Comparison of ENCODE assay signal across 14 cellular contexts in genomic region chr4:48970471-48970921, GRCh38. TPM values are rescaled to one million over a fixed set of nuclear protein-coding genes. Genes with fewer than 3 reads are reported as not detected.
A peak's percentile ranks its signal among the peaks of the same experiment; 100 is the strongest.
DNase-seq lines count a peak whose midpoint lies in the region; ATAC-seq and TF ChIP-seq lines count a peak whose summit lies in the region.
"Had no signal": no experiment of that assay in that cellular context is flagged by ENCODE, and none has a peak within 500 bp of the region (broad histone marks: within the 10 kb centered on the region; RNA-seq: fewer than 3 reads in every experiment).

No MANE protein-coding gene starts in this region.

- no peak for TF ChIP-seq CTCF in IMR-90 (conservative IDR thresholded peaks at IDR 0.05; ENCODE audit: low read depth, low read length)
- TF ChIP-seq CTCF in astrocyte of the spinal cord (IDR thresholded peaks at IDR 0.05; ENCODE audit: low read depth, low read length), result no peak
- no peak for TF ChIP-seq CTCF in CD8-positive, alpha-beta T cell (IDR thresholded peaks at IDR 0.05)

- H3K18ac ChIP-seq in IMR-90 (ENCODE audit: low read depth, low read length) (no peak overlapping the region), mesendoderm (ENCODE audit: low read length) (no peak overlapping the region)

- H3K4me3 ChIP-seq in IMR-90 (ENCODE audit: insufficient read depth, low read depth, low read length) (no peak overlapping the region), astrocyte of the spinal cord (ENCODE audit: low read depth, low read length) (no peak overlapping the region), mesendoderm (ENCODE audit: low read length) (no peak overlapping the region)
- H3K4me3 ChIP-seq in CD8-positive, alpha-beta T cell (ENCODE audit: low read depth, low read length), result no peak overlapping the region
- H3K4me3 ChIP-seq: coronary artery, Peyer's patch, upper lobe of left lung had no signal

- no peak overlapping the region for H2AK9ac ChIP-seq in IMR-90 (replicated peaks; ENCODE audit: low read depth, low read length, poor library complexity)

- peaks cover 9% of the 10 kb centered on the region for H3K9me1 ChIP-seq in IMR-90 (ENCODE audit: insufficient read depth, low read length)

- peak; percentile 11; the same call in 1 of the 2 replicates for ATAC-seq in IMR-90 (ENCODE audit: low read depth)
- no peak for ATAC-seq in left cardiac atrium
- no peak for ATAC-seq in CD8-positive, alpha-beta T cell

- intact Hi-C loops in IMR-90 (cut with micrococcal nuclease), result no loop called here
- intact Hi-C loops in left cardiac atrium (cut with DNase I), result no loop called here
- intact Hi-C loops in CD8-positive, alpha-beta T cell (cut with DNase I, micrococcal nuclease), result no loop called here

- peaks cover 4% of the 10 kb centered on the region for H3K27me3 Mint-ChIP-seq in CD8-positive, alpha-beta T cell (ENCODE audit: low read depth)

- H3K14ac ChIP-seq in IMR-90 (replicated peaks; ENCODE audit: low read depth, low read length), result no peak overlapping the region

- H3K4me2 ChIP-seq in IMR-90 (ENCODE audit: low read depth, low read length) (no peak overlapping the region), mesendoderm (ENCODE audit: low read length) (no peak overlapping the region)

- dilution Hi-C loops in IMR-90 (cut with HindIII; ENCODE audit: low sequenced_read_pairs, unreplicated experiment), result no loop called here

- no peaks in the 10 kb centered on the region for H3K36me3 ChIP-seq in IMR-90 (ENCODE audit: control insufficient read depth, insufficient read depth, low read length)
- no peaks in the 10 kb centered on the region for H3K36me3 ChIP-seq in CD8-positive, alpha-beta T cell (ENCODE audit: insufficient read depth, low read length)
- no peaks in the 10 kb centered on the region for H3K36me3 ChIP-seq in mesendoderm (ENCODE audit: control insufficient read depth, insufficient read depth, low read length)
- H3K36me3 ChIP-seq: Peyer's patch, upper lobe of left lung had no signal

- no peak overlapping the region for H3K9ac ChIP-seq in IMR-90 (ENCODE audit: low read depth, low read length)
- no peak overlapping the region for H3K9ac ChIP-seq in mesendoderm (ENCODE audit: low read length)

- H2BK120ac ChIP-seq in IMR-90 (ENCODE audit: low read depth, low read length) (no peak overlapping the region), mesendoderm (ENCODE audit: low read depth, low read length) (no peak overlapping the region)

- H3K27me3 ChIP-seq in IMR-90 (ENCODE audit: control insufficient read depth, insufficient read depth, low read length) (peaks cover 8% of the 10 kb centered on the region), mesendoderm (ENCODE audit: insufficient read depth, low read length, poor library complexity) (no peaks in the 10 kb centered on the region)
- H3K27me3 ChIP-seq in CD8-positive, alpha-beta T cell (ENCODE audit: insufficient read depth, low read length), result no peaks in the 10 kb centered on the region
- H3K27me3 ChIP-seq: Peyer's patch, upper lobe of left lung had no signal

- H2BK15ac ChIP-seq in IMR-90 (ENCODE audit: low read depth, low read length), result no peak overlapping the region
- H2BK15ac ChIP-seq in mesendoderm (replicated peaks; ENCODE audit: low read depth), result no peak overlapping the region

- no peaks in the 10 kb centered on the region for H3K36me3 Mint-ChIP-seq in CD8-positive, alpha-beta T cell
- H3K36me3 Mint-ChIP-seq: IgD-negative memory B cell had no signal

- H3K27ac ChIP-seq in IMR-90 (ENCODE audit: insufficient read depth, low read length) (no peak overlapping the region), mesendoderm (ENCODE audit: low read depth, low read length) (no peak overlapping the region)
- H3K27ac ChIP-seq in CD8-positive, alpha-beta T cell (ENCODE audit: low read depth, low read length), result no peak overlapping the region
- H3K27ac ChIP-seq: coronary artery, Peyer's patch, upper lobe of left lung had no signal

- no peak overlapping the region for H4K5ac ChIP-seq in IMR-90 (ENCODE audit: low read depth, low read length)
- no peak overlapping the region for H4K5ac ChIP-seq in mesendoderm (ENCODE audit: low read length)

- POLR2A ChIA-PET in IMR-90 (lab: Charles Lee; ENCODE audit: unreplicated experiment), result no interaction called here
- POLR2A ChIA-PET in CD8-positive, alpha-beta T cell (lab: Charles Lee), result no interaction called here

- H4K8ac ChIP-seq in IMR-90 (ENCODE audit: low read depth in 2 of 2, low read length in 2 of 2), result no peak overlapping the region
- H4K8ac ChIP-seq in mesendoderm (ENCODE audit: low read depth, low read length), result no peak overlapping the region

- peak overlapping the region; percentile 2 for H2AFZ ChIP-seq in IMR-90 (replicated peaks; ENCODE audit: low read length, poor library complexity)

- no peaks in the 10 kb centered on the region for H4K20me1 ChIP-seq in IMR-90 (ENCODE audit: insufficient read depth, low read length)

- WGBS in IMR-90 (ENCODE audit: extremely low coverage in 2 of 2, insufficient read length in 1 of 2), 2 experiments, result 0% methylated on average over 1 of the region's 3 CpGs; no CpG with 5 or more reads in 1 of the 2 experiments
- no CpG with 5 or more reads among the region's 3 CpGs for WGBS in mesendoderm (ENCODE audit: extremely low coverage, insufficient coverage, low lambda C conversion rate)

- no peaks in the 10 kb centered on the region for H3K79me2 ChIP-seq in mesendoderm (ENCODE audit: control insufficient read depth, insufficient read depth, low read length)

- CTCF ChIA-PET in IMR-90 (lab: Yijun Ruan, JAX), result no interaction called here
- CTCF ChIA-PET in CD8-positive, alpha-beta T cell (lab: Charles Lee), result no interaction called here

- no peak overlapping the region for H4K91ac ChIP-seq in IMR-90 (ENCODE audit: insufficient read depth, low read depth, low read length)

- H3K56ac ChIP-seq in IMR-90 (ENCODE audit: extremely low read depth, insufficient read depth, low read length) (no peak overlapping the region), mesendoderm (ENCODE audit: low read length) (no peak overlapping the region)

- H3K4ac ChIP-seq in IMR-90 (ENCODE audit: low read depth, low read length) (no peak overlapping the region), mesendoderm (ENCODE audit: low read depth, low read length) (no peak overlapping the region)

- H3K9me3 ChIP-seq in IMR-90 (ENCODE audit: control insufficient read depth, insufficient read depth, low read length), result no peaks in the 10 kb centered on the region
- H3K9me3 ChIP-seq in CD8-positive, alpha-beta T cell (ENCODE audit: low read length), result no peaks in the 10 kb centered on the region
- H3K9me3 ChIP-seq: Peyer's patch, upper lobe of left lung had no signal

- no peak overlapping the region for H2BK20ac ChIP-seq in IMR-90 (ENCODE audit: low read depth, low read length)

- no peaks in the 10 kb centered on the region for H3K4me1 Mint-ChIP-seq in CD8-positive, alpha-beta T cell (ENCODE audit: low read depth)
- H3K4me1 Mint-ChIP-seq: activated B cell treated with CpG ODN at 0.5 μM for 24 hours, IgD-negative memory B cell had no signal

- no TSS peak for BruUV-seq in IMR-90 (replicated peaks; lab: Mats Ljungman, UMichigan)

- H3K27ac Mint-ChIP-seq in CD8-positive, alpha-beta T cell, result no peak overlapping the region
- H3K27ac Mint-ChIP-seq: activated B cell treated with CpG ODN at 0.5 μM for 24 hours, IgD-negative memory B cell had no signal

- TF ChIP-seq POLR2A in IMR-90 (IDR thresholded peaks at IDR 0.05; ENCODE audit: low read depth, low read length), result no peak

- DNase-seq in ELF-1 (ENCODE audit: low read depth, low spot score) (peak; percentile 27), IMR-90 (peak; percentile 84), astrocyte of the spinal cord (ENCODE audit: low read depth, low spot score) (peak; percentile 93), myocyte (ENCODE audit: low read depth) (peak; percentile 73), left cardiac atrium (no peak), mesendoderm (no peak)
- no peak for DNase-seq in CD8-positive, alpha-beta T cell
- DNase-seq: activated B cell treated with CpG ODN at 0.5 μM for 24 hours; activated effector memory CD4-positive, alpha-beta T cell treated with anti-CD3 and anti-CD28 coated beads, Interleukin-2, amount 50 U/mL, for 16 hours; Peyer's patch; upper lobe of left lung had no signal

- H3K79me1 ChIP-seq in IMR-90 (ENCODE audit: low read depth in 1 of 2, low read length in 2 of 2), result no peaks in the 10 kb centered on the region
- no peaks in the 10 kb centered on the region for H3K79me1 ChIP-seq in mesendoderm (ENCODE audit: low read length)

- no peak overlapping the region for H3K4me3 Mint-ChIP-seq in CD8-positive, alpha-beta T cell
- H3K4me3 Mint-ChIP-seq: activated B cell treated with CpG ODN at 0.5 μM for 24 hours, IgD-negative memory B cell had no signal

- no peak for TF ChIP-seq RAD21 in IMR-90 (IDR thresholded peaks at IDR 0.05; ENCODE audit: low read length)

- H3K4me1 ChIP-seq in IMR-90 (ENCODE audit: control insufficient read depth, insufficient read depth, low read length) (peaks cover 4% of the 10 kb centered on the region), mesendoderm (ENCODE audit: control insufficient read depth, low read depth, low read length) (no peaks in the 10 kb centered on the region)
- no peaks in the 10 kb centered on the region for H3K4me1 ChIP-seq in CD8-positive, alpha-beta T cell (ENCODE audit: insufficient read depth, low read length)
- H3K4me1 ChIP-seq: Peyer's patch, upper lobe of left lung had no signal

- in situ Hi-C loops in IMR-90 (cut with MboI; ENCODE audit: low sequenced_read_pairs) (loop anchor here (25.0 kb wide), 1 partner anchor 658 kb away; no protein-coding TSS in a partner anchor), astrocyte of the spinal cord (cut with HindIII; ENCODE audit: low sequenced_read_pairs) (no loop called here)

- H3K9me3 Mint-ChIP-seq in CD8-positive, alpha-beta T cell, result no peaks in the 10 kb centered on the region
- H3K9me3 Mint-ChIP-seq: activated B cell treated with CpG ODN at 0.5 μM for 24 hours, IgD-negative memory B cell had no signal

- H3K23ac ChIP-seq in IMR-90 (ENCODE audit: low read depth, low read length) (no peak overlapping the region), mesendoderm (ENCODE audit: low read length) (no peak overlapping the region)

- no peak overlapping the region for H2AK5ac ChIP-seq in IMR-90 (ENCODE audit: low read depth, low read length)
- H2AK5ac ChIP-seq in mesendoderm (ENCODE audit: low read length), result no peak overlapping the region

- H2BK5ac ChIP-seq in IMR-90 (ENCODE audit: low read depth, low read length, poor library complexity, severe bottlenecking), result no peak overlapping the region
- no peak overlapping the region for H2BK5ac ChIP-seq in mesendoderm (ENCODE audit: low read length)

TF ChIP-seq in IMR-90, 13 proteins besides CTCF, POLR2A, EP300 and RAD21 (continues in another document):
- TF ChIP-seq SMC3 (IDR thresholded peaks at IDR 0.05; ENCODE audit: low read depth, low read length) (no peak), MAFK (IDR thresholded peaks at IDR 0.05; ENCODE audit: low read depth, low read length) (peak; percentile 30; the same call in 1 of the 2 replicates), RFX5 (IDR thresholded peaks at IDR 0.05; ENCODE audit: low read depth, low read length) (no peak)

RNA-seq across cellular contexts. Expression of gene CWH43, which starts 15.6 kb away (rescaled TPM):
- total RNA-seq in IMR-90 (2012; rRNA removed), result not detected in 2 replicates
- polyA plus RNA-seq in IMR-90 (2012; rRNA removed), result not detected in 2 replicates
- polyA plus RNA-seq in IMR-90 (2012; cell fraction: cytosol; rRNA removed), result not detected in 2 replicates
- polyA plus RNA-seq in IMR-90 (2012; cell fraction: nucleus; rRNA removed; ENCODE audit: low replicate concordance), result not detected in 2 replicates
- total RNA-seq in myocyte, result not detected in 2 replicates
- polyA plus RNA-seq in myocyte (2012), result not detected
- not detected for total RNA-seq in left cardiac atrium
- total RNA-seq in CD8-positive, alpha-beta T cell, result not detected
- polyA plus RNA-seq in mesendoderm (2013, experiment 1 of 2), result not detected
- polyA plus RNA-seq in mesendoderm (2013, experiment 2 of 2), result not detected
- total RNA-seq: activated B cell treated with CpG ODN at 0.5 μM for 24 hours, mucosa of gallbladder had no signal
- polyA plus RNA-seq: IgD-negative memory B cell had no signal

Comparison
In these comparisons a context has a peak if more than half of its experiments do, and no peak if none do; other contexts are left out.
1. DNase-seq: peak in ELF-1 (single experiment), IMR-90 (single experiment), astrocyte of the spinal cord (single experiment) and myocyte (single experiment); none in left cardiac atrium (single experiment), CD8-positive, alpha-beta T cell (0 of 7) and mesendoderm (single experiment).